ENCODE assay signal across 24 cellular contexts in genomic region chr10:122387572-122387971, GRCh38.
"Had no signal": no experiment of that assay in that cellular context is flagged by ENCODE, and none has a peak within 500 bp of the region (broad histone marks: within the 10 kb centered on the region; RNA-seq: fewer than 3 reads in every experiment).

No MANE protein-coding gene starts in this region.

- H3K36me3 ChIP-seq: MG63 had no signal

- H3K27me3 Mint-ChIP-seq: brain had no signal

- H3K9me3 ChIP-seq: MG63 had no signal

- H3K4me2 ChIP-seq: KMS-11 had no signal

- DNase-seq: activated CD4-positive, alpha-beta T cell treated with anti-CD3 and anti-CD28 coated beads, Interleukin-2, amount 10 ng/mL, durations not matched to agents 24 days and 14 days; activated CD4-positive, alpha-beta T cell treated with anti-CD3 and anti-CD28 coated beads, Interleukin-2, amount 50 U/mL, for 48 hours; activated CD8-positive, alpha-beta memory T cell treated with anti-CD3 and anti-CD28 coated beads, Interleukin-2, amount 10 ng/mL, durations not matched to agents 7 days and 5 days; activated naive CD4-positive, alpha-beta T cell treated with anti-CD3 and anti-CD28 coated beads, Interleukin-2, amount 50 U/mL, for 16 hours; activated T-cell treated with anti-CD3 and anti-CD28 coated beads, Interleukin-2, amount 50 U/mL, for 48 hours; amygdala; MG63; MV-4-11; NCI-H1092 treated with DMSO at 0.1 percent for 48 hours; NCI-H1417 treated with DMSO at 0.1 percent for 48 hours; NCI-H1694; NCI-H2029; NCI-H2107; NCI-H345; NCI-H510A; NCI-H526 treated with DMSO at 0.1 percent for 48 hours; NK-92 treated with Interleukin-12 subunit alpha and Interleukin-12 subunit beta, amount 100 ng/mL, for 24 hours; OCI-M1; Right ventricle myocardium superior; RPMI8226 had no signal

- ATAC-seq: activated CD8-positive, alpha-beta memory T cell treated with anti-CD3 and anti-CD28 coated beads, Interleukin-2, amount 10 ng/mL, durations not matched to agents 7 days and 5 days; Panc1 had no signal

- H3K27ac ChIP-seq: KMS-11 had no signal

- H3K27me3 ChIP-seq: MG63 had no signal

- H3K9me3 Mint-ChIP-seq: activated CD4-positive, alpha-beta T cell treated with anti-CD3 and anti-CD28 coated beads, Interleukin-2, amount 10 ng/mL, durations not matched to agents 24 days and 14 days; T-helper 1 cell treated with Interleukin-12 subunit alpha and Interleukin-12 subunit beta and Interleukin-4 antibody, amounts not matched to agents 30 μg/mL and 1 μg/mL, for 36 hours had no signal

- H3K4me3 Mint-ChIP-seq: activated CD4-positive, alpha-beta T cell treated with anti-CD3 and anti-CD28 coated beads, Interleukin-2, amount 10 ng/mL, durations not matched to agents 24 days and 14 days; activated CD8-positive, alpha-beta memory T cell treated with anti-CD3 and anti-CD28 coated beads, Interleukin-2, amount 10 ng/mL, durations not matched to agents 7 days and 5 days; brain; T-helper 1 cell treated with Interleukin-12 subunit alpha and Interleukin-12 subunit beta and Interleukin-4 antibody, amounts not matched to agents 30 μg/mL and 1 μg/mL, for 36 hours had no signal

- H3K9ac ChIP-seq: KMS-11 had no signal

- H3K27ac Mint-ChIP-seq: activated CD4-positive, alpha-beta T cell treated with anti-CD3 and anti-CD28 coated beads, Interleukin-2, amount 10 ng/mL, durations not matched to agents 24 days and 14 days; activated CD8-positive, alpha-beta memory T cell treated with anti-CD3 and anti-CD28 coated beads, Interleukin-2, amount 10 ng/mL, durations not matched to agents 7 days and 5 days; brain; T-helper 1 cell treated with Interleukin-12 subunit alpha and Interleukin-12 subunit beta and Interleukin-4 antibody, amounts not matched to agents 30 μg/mL and 1 μg/mL, for 36 hours had no signal

- H3K4me3 ChIP-seq: MG63 had no signal
